In genomic region chr22:20495861-20496681, GRCh38 we compare ENCODE assay signal across 8 cellular contexts. TPM values are rescaled to one million over a fixed set of nuclear protein-coding genes. Genes with fewer than 3 reads are reported as not detected.
DNase-seq lines count a peak whose midpoint lies in the region; ATAC-seq, FAIRE-seq and TF ChIP-seq lines count a peak whose summit lies in the region.

No MANE protein-coding gene starts in this region.

- CTCF ChIA-PET in mammary epithelial cell (lab: Charles Lee; ENCODE audit: low non-redundant PET), result interaction anchor here (0.6 kb wide), 1 partner anchor 36 kb away, joined by 8 read pairs; no protein-coding TSS in a partner anchor

- H2AFZ ChIP-seq in ACC112 (ENCODE audit: low read length, unreplicated experiment) (peak overlapping the region; percentile 47), mammary epithelial cell (ENCODE audit: low read depth, low read length) (peak overlapping the region; percentile 89)

- WGBS in mammary epithelial cell (ENCODE audit: low coverage, missing lambda C conversion rate), result 1% methylated on average over 15 of the region's 54 CpGs
- WGBS in small intestine, 3 donors, result 0 to 1% (median 0%) methylated on average over 36 to 54 of the region's 54 CpGs

- H4K20me1 ChIP-seq in mammary epithelial cell (ENCODE audit: insufficient read depth, low read length), result no peaks in the 10 kb centered on the region

- no TSS peak for BruUV-seq in mammary epithelial cell (replicated peaks; lab: Mats Ljungman, UMichigan)

- DNase-seq in NCI-H2196 (lab: John Stamatoyannopoulos, UW; ENCODE audit: unreplicated experiment) (peak; percentile 81), mammary epithelial cell (peak; percentile 92), iPS-NIHi11 (ENCODE audit: low spot score) (peak; percentile 96), small intestine (peak; percentile 90)

- peak; percentile 61 for TF ChIP-seq POLR2A in GM18526 (IDR thresholded peaks at IDR 0.05; ENCODE audit: extremely low read depth, insufficient read length)

- FAIRE-seq in small intestine (lab: Jason Lieb, UNC), result no peak

- H3K79me2 ChIP-seq in ACC112 (ENCODE audit: control insufficient read depth, insufficient read depth, low read length, unreplicated experiment), result peaks cover 32% of the 10 kb centered on the region
- H3K79me2 ChIP-seq in mammary epithelial cell (ENCODE audit: insufficient read depth, low read length), result peaks cover 30% of the 10 kb centered on the region

- peak overlapping the region; percentile 77 for H3K4me2 ChIP-seq in mammary epithelial cell (ENCODE audit: insufficient read depth, low read depth, low read length)

- dilution Hi-C loops in mammary epithelial cell (cut with HindIII; ENCODE audit: low sequenced_read_pairs), result no loop called here

- in situ Hi-C loops in mammary epithelial cell (cut with MboI; ENCODE audit: low sequenced_read_pairs in 2 of 2), result no loop called here

- H3K36me3 ChIP-seq in ACC112 (ENCODE audit: insufficient read depth, low read length) (no peaks in the 10 kb centered on the region), mammary epithelial cell (ENCODE audit: insufficient read depth, low read length) (no peaks in the 10 kb centered on the region), small intestine (ENCODE audit: control insufficient read depth in 2 of 2, insufficient read depth in 2 of 2, low read length in 2 of 2) (peaks cover 0 to 2% of the 10 kb centered on the region in 2 donors)

- ATAC-seq in HG03064 (IDR thresholded peaks at IDR 0.05; ENCODE audit: low read depth, unreplicated experiment), result peak; percentile 60

- H3K27me3 ChIP-seq in ACC112 (ENCODE audit: insufficient read depth, low read length), result no peaks in the 10 kb centered on the region
- H3K27me3 ChIP-seq in mammary epithelial cell (ENCODE audit: insufficient read depth, low read length), result no peaks in the 10 kb centered on the region
- no peaks in the 10 kb centered on the region for H3K27me3 ChIP-seq in small intestine (ENCODE audit: control insufficient read depth in 2 of 2, insufficient read depth in 2 of 2, low read length in 2 of 2)

- H3K4me1 ChIP-seq in ACC112 (ENCODE audit: control insufficient read depth, insufficient read depth, low read length, unreplicated experiment) (peaks cover 3% of the 10 kb centered on the region), mammary epithelial cell (ENCODE audit: insufficient read depth, low read length) (peaks cover 16% of the 10 kb centered on the region), small intestine (ENCODE audit: control insufficient read depth in 2 of 2, insufficient read depth in 1 of 2, low read depth in 1 of 2, low read length in 1 of 2) (peaks cover 2 to 3% of the 10 kb centered on the region in 2 donors)

- peak overlapping the region; percentile 87 for H3K4me3 ChIP-seq in ACC112 (ENCODE audit: low read depth, low read length)
- peak overlapping the region; percentile 63 for H3K4me3 ChIP-seq in WI38 (ENCODE audit: low read depth, low read length)
- peak overlapping the region; percentile 49 to 60 (median 54) for H3K4me3 ChIP-seq in mammary epithelial cell (replicated peaks in 1 of 3; ENCODE audit: insufficient read depth in 1 of 3, low read depth in 2 of 3, low read length in 3 of 3)
- peak overlapping the region; percentile 63 to 64 for H3K4me3 ChIP-seq in small intestine (ENCODE audit: low read depth in 1 of 2, low read length in 2 of 2)

- TF ChIP-seq CTCF in WI38 (IDR thresholded peaks at IDR 0.05; ENCODE audit: low read depth, low read length), result peak; percentile 83
- TF ChIP-seq CTCF in mammary epithelial cell (conservative IDR thresholded peaks at IDR 0.05 in 1 of 2, IDR thresholded peaks at IDR 0.05 in 1 of 2; ENCODE audit: extremely low read depth in 1 of 2, insufficient read depth in 1 of 2, low read depth in 1 of 2, low read length in 2 of 2), result peak; percentile 81 to 86

- intact Hi-C loops in mammary epithelial cell (cut with micrococcal nuclease), result loop anchor here (1.0 to 5.0 kb wide), 5 partner anchors 13 to 339 kb away; no protein-coding TSS in a partner anchor

- H3K27ac ChIP-seq in ACC112 (ENCODE audit: low read depth, low read length) (peak overlapping the region; percentile 77), mammary epithelial cell (ENCODE audit: insufficient read depth, low read depth, low read length) (peak overlapping the region; percentile 77), small intestine (ENCODE audit: low read depth in 1 of 2, low read length in 1 of 2) (peak overlapping the region; percentile 91 to 92)

- H3K9ac ChIP-seq in mammary epithelial cell (ENCODE audit: insufficient read depth, low read length), result peak overlapping the region; percentile 72

- H3K9me3 ChIP-seq in mammary epithelial cell (replicated peaks; ENCODE audit: insufficient read depth, low read length), result no peaks in the 10 kb centered on the region
- no peaks in the 10 kb centered on the region for H3K9me3 ChIP-seq in small intestine (ENCODE audit: control insufficient read depth, low read depth)

RNA-seq across cellular contexts. Expression of gene KLHL22, which starts 0.5 kb away (rescaled TPM):
- total RNA-seq in mammary epithelial cell, result 10 to 100 TPM; 14.7 to 18.8 TPM
- polyA plus RNA-seq in mammary epithelial cell (10.5 TPM), small intestine (10 to 100 TPM in 1 of 3 donors, 1 to 10 TPM in 2; 5.9 to 10.3 (median 6.9) TPM)
- 2.3 TPM for polyA minus RNA-seq in mammary epithelial cell

RNA-seq across cellular contexts. Expression of gene MED15, which starts 11.3 kb away (rescaled TPM):
- total RNA-seq in mammary epithelial cell, result 100 to 1,000 TPM in 1 of 2 donors, 10 to 100 TPM in 1; 34.3 to 138 TPM
- polyA plus RNA-seq in mammary epithelial cell, result 51.1 TPM
- polyA minus RNA-seq in mammary epithelial cell, result 93.6 TPM
- 100 to 1,000 TPM in 1 of 3 donors, 10 to 100 TPM in 2; 56.6 to 106 (median 96.7) TPM for polyA plus RNA-seq in small intestine

RNA-seq across cellular contexts. Expression of gene SCARF2, which starts 58.4 kb away (rescaled TPM):
- total RNA-seq in mammary epithelial cell, result 1 to 10 TPM; 1.1 to 1.5 TPM
- 0.08 TPM for polyA plus RNA-seq in mammary epithelial cell
- polyA minus RNA-seq in mammary epithelial cell, result not detected
- polyA plus RNA-seq in small intestine, result 1 to 10 TPM in 1 of 3 donors, under 1 TPM in 2; 0.22 to 2.4 (median 0.54) TPM

Comparison
In these comparisons a context has a peak if more than half of its experiments do, and no peak if none do; other contexts are left out.
1. Peak in every context shown above with its lines: DNase-seq, ATAC-seq, H3K4me3 ChIP-seq and H3K27ac ChIP-seq.